Comparison of ENCODE assay signal across 1 cellular context in genomic region chr15:64387562-64388168, GRCh38.
TF ChIP-seq lines count a peak whose summit lies in the region.

Gene TRIP4, plus strand, starts transcription at chr15:64387836. Its CDS starts 28 bp downstream, at chr15:64387864.

TF ChIP-seq in HepG2, 621 proteins besides CTCF, POLR2A, EP300 and RAD21 (continued from another document and continues in another):
- TF ChIP-seq BCLAF1 (IDR thresholded peaks at IDR 0.05) (no peak), ZBTB3 (CRISPR knock-in tag; IDR thresholded peaks at IDR 0.05; ENCODE audit: borderline replicate concordance, low read depth) (peak; percentile 91; the same call in 1 of the 2 replicates), ZNF770 (CRISPR knock-in tag; IDR thresholded peaks at IDR 0.05) (peak; percentile 69; the same call in 1 of the 2 replicates), ZNF354B (CRISPR knock-in tag; IDR thresholded peaks at IDR 0.05) (no peak), RXRB (CRISPR knock-in tag; IDR thresholded peaks at IDR 0.05; ENCODE audit: borderline replicate concordance) (peak; percentile 93), MED8 (CRISPR knock-in tag; IDR thresholded peaks at IDR 0.05; ENCODE audit: insufficient replicate concordance) (peak; percentile 95), ZNF513 (CRISPR knock-in tag; conservative IDR thresholded peaks at IDR 0.05) (peak; percentile 94; the same call in 1 of the 2 replicates), ATF5 (CRISPR knock-in tag; IDR thresholded peaks at IDR 0.05; ENCODE audit: low read depth) (no peak), CBX2 (IDR thresholded peaks at IDR 0.05; ENCODE audit: low read depth, low read length) (no peak), CBX2 (CRISPR knock-in tag; IDR thresholded peaks at IDR 0.05; ENCODE audit: low read depth) (no peak), MYNN (CRISPR knock-in tag; IDR thresholded peaks at IDR 0.05; ENCODE audit: low read depth) (no peak), ZNF350 (CRISPR knock-in tag; IDR thresholded peaks at IDR 0.05; ENCODE audit: borderline replicate concordance, low read depth) (peak; percentile 96), ATF2 (CRISPR knock-in tag; IDR thresholded peaks at IDR 0.05) (peak; percentile 97), SMAD3 (CRISPR knock-in tag; IDR thresholded peaks at IDR 0.05) (peak; percentile 98), ZNF124 (CRISPR knock-in tag; IDR thresholded peaks at IDR 0.05) (peak; percentile 96), ZNF549 (CRISPR knock-in tag; IDR thresholded peaks at IDR 0.05) (no peak), SALL1 (CRISPR knock-in tag; IDR thresholded peaks at IDR 0.05) (peak; percentile 98), ZNF710 (CRISPR knock-in tag; IDR thresholded peaks at IDR 0.05; ENCODE audit: borderline replicate concordance) (peak; percentile 90), JDP2 (CRISPR knock-in tag; IDR thresholded peaks at IDR 0.05; ENCODE audit: borderline replicate concordance) (no peak), JUN (CRISPR knock-in tag; IDR thresholded peaks at IDR 0.05) (peak; percentile 69; the same call in 1 of the 2 replicates), ZNF430 (CRISPR knock-in tag; IDR thresholded peaks at IDR 0.05) (peak; percentile 94), SRSF4 (IDR thresholded peaks at IDR 0.05; ENCODE audit: low read depth, low read length, poor library complexity, severe bottlenecking) (no peak), GATA4 (IDR thresholded peaks at IDR 0.05; ENCODE audit: borderline replicate concordance, low read depth) (no peak; the same call in 1 of the 2 replicates), REPIN1 (CRISPR knock-in tag; IDR thresholded peaks at IDR 0.05; ENCODE audit: borderline replicate concordance, low read depth) (peak; percentile 96), ZNF546 (CRISPR knock-in tag; conservative IDR thresholded peaks at IDR 0.05) (peak; percentile 74; the same call in 1 of the 2 replicates), ADNP (CRISPR knock-in tag; IDR thresholded peaks at IDR 0.05) (peak; percentile 80), ATRX (CRISPR knock-in tag; IDR thresholded peaks at IDR 0.05; ENCODE audit: borderline replicate concordance) (no peak), NFE2L1 (CRISPR knock-in tag; IDR thresholded peaks at IDR 0.05; ENCODE audit: borderline replicate concordance) (no peak), TRIM24 (CRISPR knock-in tag; IDR thresholded peaks at IDR 0.05) (no peak), ZNF564 (CRISPR knock-in tag; IDR thresholded peaks at IDR 0.05) (peak; percentile 92; the same call in 1 of the 2 replicates)
- TF ChIP-seq, protein P1, sequence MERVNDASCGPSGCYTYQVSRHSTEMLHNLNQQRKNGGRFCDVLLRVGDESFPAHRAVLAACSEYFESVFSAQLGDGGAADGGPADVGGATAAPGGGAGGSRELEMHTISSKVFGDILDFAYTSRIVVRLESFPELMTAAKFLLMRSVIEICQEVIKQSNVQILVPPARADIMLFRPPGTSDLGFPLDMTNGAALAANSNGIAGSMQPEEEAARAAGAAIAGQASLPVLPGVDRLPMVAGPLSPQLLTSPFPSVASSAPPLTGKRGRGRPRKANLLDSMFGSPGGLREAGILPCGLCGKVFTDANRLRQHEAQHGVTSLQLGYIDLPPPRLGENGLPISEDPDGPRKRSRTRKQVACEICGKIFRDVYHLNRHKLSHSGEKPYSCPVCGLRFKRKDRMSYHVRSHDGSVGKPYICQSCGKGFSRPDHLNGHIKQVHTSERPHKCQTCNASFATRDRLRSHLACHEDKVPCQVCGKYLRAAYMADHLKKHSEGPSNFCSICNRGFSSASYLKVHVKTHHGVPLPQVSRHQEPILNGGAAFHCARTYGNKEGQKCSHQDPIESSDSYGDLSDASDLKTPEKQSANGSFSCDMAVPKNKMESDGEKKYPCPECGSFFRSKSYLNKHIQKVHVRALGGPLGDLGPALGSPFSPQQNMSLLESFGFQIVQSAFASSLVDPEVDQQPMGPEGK (CRISPR knock-in tag; IDR thresholded peaks at IDR 0.05) = peak; percentile 86
- TF ChIP-seq, protein P2, sequence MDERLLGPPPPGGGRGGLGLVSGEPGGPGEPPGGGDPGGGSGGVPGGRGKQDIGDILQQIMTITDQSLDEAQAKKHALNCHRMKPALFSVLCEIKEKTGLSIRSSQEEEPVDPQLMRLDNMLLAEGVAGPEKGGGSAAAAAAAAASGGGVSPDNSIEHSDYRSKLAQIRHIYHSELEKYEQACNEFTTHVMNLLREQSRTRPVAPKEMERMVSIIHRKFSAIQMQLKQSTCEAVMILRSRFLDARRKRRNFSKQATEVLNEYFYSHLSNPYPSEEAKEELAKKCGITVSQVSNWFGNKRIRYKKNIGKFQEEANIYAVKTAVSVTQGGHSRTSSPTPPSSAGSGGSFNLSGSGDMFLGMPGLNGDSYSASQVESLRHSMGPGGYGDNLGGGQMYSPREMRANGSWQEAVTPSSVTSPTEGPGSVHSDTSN (CRISPR knock-in tag; IDR thresholded peaks at IDR 0.05) = no peak
- TF ChIP-seq, protein P3, sequence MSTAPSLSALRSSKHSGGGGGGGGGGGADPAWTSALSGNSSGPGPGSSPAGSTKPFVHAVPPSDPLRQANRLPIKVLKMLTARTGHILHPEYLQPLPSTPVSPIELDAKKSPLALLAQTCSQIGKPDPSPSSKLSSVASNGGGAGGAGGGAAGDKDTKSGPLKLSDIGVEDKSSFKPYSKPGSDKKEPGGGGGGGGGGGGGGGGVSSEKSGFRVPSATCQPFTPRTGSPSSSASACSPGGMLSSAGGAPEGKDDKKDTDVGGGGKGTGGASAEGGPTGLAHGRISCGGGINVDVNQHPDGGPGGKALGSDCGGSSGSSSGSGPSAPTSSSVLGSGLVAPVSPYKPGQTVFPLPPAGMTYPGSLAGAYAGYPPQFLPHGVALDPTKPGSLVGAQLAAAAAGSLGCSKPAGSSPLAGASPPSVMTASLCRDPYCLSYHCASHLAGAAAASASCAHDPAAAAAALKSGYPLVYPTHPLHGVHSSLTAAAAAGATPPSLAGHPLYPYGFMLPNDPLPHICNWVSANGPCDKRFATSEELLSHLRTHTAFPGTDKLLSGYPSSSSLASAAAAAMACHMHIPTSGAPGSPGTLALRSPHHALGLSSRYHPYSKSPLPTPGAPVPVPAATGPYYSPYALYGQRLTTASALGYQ (CRISPR knock-in tag; IDR thresholded peaks at IDR 0.05) = peak; percentile 80
- TF ChIP-seq, protein P4, sequence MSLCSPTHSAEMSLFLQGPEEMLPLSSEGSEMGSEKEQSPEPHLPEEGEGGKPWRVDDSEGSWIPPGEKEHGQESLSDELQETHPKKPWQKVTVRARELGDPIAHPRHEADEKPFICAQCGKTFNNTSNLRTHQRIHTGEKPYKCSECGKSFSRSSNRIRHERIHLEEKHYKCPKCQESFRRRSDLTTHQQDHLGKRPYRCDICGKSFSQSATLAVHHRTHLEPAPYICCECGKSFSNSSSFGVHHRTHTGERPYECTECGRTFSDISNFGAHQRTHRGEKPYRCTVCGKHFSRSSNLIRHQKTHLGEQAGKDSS (CRISPR knock-in tag; IDR thresholded peaks at IDR 0.05; ENCODE audit: borderline replicate concordance, low read depth) = peak; percentile 97
- TF ChIP-seq, protein P5, sequence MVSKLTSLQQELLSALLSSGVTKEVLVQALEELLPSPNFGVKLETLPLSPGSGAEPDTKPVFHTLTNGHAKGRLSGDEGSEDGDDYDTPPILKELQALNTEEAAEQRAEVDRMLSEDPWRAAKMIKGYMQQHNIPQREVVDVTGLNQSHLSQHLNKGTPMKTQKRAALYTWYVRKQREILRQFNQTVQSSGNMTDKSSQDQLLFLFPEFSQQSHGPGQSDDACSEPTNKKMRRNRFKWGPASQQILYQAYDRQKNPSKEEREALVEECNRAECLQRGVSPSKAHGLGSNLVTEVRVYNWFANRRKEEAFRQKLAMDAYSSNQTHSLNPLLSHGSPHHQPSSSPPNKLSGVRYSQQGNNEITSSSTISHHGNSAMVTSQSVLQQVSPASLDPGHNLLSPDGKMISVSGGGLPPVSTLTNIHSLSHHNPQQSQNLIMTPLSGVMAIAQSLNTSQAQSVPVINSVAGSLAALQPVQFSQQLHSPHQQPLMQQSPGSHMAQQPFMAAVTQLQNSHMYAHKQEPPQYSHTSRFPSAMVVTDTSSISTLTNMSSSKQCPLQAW (CRISPR knock-in tag; IDR thresholded peaks at IDR 0.05) = peak; percentile 98
